Comparison of ENCODE assay signal across 1 cellular context in the genomic region with DNA sequence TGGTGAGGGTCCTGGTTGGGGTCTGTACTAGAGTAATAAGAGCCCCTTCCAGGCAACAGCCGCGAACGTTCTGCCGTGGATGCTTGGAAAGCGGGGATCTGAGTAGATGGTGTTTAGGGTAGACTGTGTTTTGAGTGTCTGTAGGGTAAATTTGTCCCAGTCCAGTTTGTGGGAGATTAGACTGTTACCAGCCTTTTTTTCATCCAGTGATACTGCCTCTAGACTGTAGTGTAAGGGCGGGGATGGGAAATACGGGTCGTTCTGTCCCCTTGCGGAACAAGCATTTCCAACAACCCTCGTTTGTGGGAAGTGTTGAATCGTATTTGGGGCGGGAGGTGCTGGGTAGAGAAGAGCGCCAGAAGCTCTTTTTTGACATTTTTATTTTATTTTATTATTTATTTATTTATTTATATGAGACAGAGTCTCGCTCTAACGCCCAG.
TF ChIP-seq lines count a peak whose summit lies in the region.

No MANE protein-coding gene starts in this region.

TF ChIP-seq in K562, 482 proteins besides CTCF, POLR2A, EP300 and RAD21 (continued from another document):
- TF ChIP-seq, protein P1, sequence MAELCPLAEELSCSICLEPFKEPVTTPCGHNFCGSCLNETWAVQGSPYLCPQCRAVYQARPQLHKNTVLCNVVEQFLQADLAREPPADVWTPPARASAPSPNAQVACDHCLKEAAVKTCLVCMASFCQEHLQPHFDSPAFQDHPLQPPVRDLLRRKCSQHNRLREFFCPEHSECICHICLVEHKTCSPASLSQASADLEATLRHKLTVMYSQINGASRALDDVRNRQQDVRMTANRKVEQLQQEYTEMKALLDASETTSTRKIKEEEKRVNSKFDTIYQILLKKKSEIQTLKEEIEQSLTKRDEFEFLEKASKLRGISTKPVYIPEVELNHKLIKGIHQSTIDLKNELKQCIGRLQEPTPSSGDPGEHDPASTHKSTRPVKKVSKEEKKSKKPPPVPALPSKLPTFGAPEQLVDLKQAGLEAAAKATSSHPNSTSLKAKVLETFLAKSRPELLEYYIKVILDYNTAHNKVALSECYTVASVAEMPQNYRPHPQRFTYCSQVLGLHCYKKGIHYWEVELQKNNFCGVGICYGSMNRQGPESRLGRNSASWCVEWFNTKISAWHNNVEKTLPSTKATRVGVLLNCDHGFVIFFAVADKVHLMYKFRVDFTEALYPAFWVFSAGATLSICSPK (IDR thresholded peaks at IDR 0.05; ENCODE audit: borderline replicate concordance): 0 out of 2 replicates have a peak, but pooled peaks have one; percentile 74
- TF ChIP-seq MIER1 (IDR thresholded peaks at IDR 0.05; ENCODE audit: low read depth) (peak; percentile 50; the same call in 1 of the 2 replicates), NFIC (IDR thresholded peaks at IDR 0.05) (peak; percentile 69), ZFPM2 (CRISPR knock-in tag; IDR thresholded peaks at IDR 0.05) (no peak), ZNF431 (CRISPR knock-in tag; IDR thresholded peaks at IDR 0.05) (peak; percentile 5; the same call in 1 of the 2 replicates), FOS (IDR thresholded peaks at IDR 0.05; ENCODE audit: extremely low read depth, insufficient read length) (no peak), ZNF124 (CRISPR knock-in tag; IDR thresholded peaks at IDR 0.05) (no peak), ZNF140 (CRISPR knock-in tag; IDR thresholded peaks at IDR 0.05) (no peak), HDGF (IDR thresholded peaks at IDR 0.05) (no peak), ZNF696 (CRISPR knock-in tag; conservative IDR thresholded peaks at IDR 0.05) (no peak), ZNF384 (IDR thresholded peaks at IDR 0.05; ENCODE audit: low read depth, low read length) (peak; percentile 12; the same call in 1 of the 2 replicates)
- TF ChIP-seq, protein P2, sequence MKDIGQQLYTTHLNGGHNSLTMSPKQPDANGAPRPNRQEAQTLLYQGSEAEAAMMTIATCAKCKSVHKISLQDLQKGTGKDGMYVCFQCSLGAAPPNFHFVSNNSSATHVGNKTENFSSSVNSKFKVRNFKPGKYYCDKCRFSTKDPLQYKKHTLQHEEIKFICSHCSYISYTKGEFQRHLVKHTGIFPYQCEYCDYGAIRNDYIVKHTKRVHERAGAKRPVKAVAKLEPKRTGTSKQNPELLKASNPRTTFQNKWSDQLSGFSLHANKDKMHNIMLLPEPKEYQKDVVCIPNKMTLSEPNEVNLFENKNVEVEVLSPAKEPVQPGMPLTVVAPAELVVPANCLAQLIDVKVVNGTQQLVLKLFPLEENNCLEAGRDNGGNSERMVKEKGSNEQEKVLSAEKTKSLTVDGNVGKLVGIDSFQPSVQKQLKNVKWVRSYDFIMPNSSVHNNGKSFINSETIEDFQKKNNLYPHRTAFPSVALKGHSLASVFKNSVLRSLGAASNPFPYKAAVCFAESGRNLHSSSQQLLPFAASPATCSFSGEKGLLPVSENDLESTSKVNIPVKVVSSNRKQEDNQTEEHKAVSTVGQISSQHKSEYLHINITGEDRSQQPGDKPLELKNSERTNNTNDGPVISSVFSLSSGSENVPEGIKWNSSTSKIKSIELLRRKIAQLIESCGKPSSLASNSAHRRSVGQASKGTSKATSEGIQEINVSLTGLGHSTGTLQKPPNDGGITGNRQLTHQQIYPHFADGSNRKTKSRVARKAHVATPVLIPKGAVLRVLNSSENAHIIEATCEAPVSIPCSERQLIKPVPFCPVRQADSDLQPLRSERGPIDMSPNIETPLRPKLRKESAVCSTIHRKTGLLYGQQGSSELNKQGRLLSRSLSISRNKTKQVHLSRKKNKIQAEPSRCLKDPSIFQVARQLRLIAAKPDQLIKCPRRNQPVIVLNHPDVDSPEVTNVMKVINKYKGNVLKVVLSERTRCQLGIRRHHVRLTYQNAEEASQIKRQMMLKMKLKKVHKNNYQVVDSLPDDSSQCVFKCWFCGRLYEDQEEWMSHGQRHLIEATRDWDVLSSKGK (CRISPR knock-in tag; IDR thresholded peaks at IDR 0.05): no peak
- TF ChIP-seq, protein P3, sequence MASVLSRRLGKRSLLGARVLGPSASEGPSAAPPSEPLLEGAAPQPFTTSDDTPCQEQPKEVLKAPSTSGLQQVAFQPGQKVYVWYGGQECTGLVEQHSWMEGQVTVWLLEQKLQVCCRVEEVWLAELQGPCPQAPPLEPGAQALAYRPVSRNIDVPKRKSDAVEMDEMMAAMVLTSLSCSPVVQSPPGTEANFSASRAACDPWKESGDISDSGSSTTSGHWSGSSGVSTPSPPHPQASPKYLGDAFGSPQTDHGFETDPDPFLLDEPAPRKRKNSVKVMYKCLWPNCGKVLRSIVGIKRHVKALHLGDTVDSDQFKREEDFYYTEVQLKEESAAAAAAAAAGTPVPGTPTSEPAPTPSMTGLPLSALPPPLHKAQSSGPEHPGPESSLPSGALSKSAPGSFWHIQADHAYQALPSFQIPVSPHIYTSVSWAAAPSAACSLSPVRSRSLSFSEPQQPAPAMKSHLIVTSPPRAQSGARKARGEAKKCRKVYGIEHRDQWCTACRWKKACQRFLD (CRISPR knock-in tag; IDR thresholded peaks at IDR 0.05): peak; percentile 22; the same call in 1 of the 2 replicates
- TF ChIP-seq, protein P4, sequence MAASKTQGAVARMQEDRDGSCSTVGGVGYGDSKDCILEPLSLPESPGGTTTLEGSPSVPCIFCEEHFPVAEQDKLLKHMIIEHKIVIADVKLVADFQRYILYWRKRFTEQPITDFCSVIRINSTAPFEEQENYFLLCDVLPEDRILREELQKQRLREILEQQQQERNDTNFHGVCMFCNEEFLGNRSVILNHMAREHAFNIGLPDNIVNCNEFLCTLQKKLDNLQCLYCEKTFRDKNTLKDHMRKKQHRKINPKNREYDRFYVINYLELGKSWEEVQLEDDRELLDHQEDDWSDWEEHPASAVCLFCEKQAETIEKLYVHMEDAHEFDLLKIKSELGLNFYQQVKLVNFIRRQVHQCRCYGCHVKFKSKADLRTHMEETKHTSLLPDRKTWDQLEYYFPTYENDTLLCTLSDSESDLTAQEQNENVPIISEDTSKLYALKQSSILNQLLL (CRISPR knock-in tag; IDR thresholded peaks at IDR 0.05; ENCODE audit: borderline replicate concordance): no peak
